In genomic region chr2:221337957-221338685, GRCh38 we compare ENCODE assay signal across 26 cellular contexts.
DNase-seq lines count a peak whose midpoint lies in the region; ATAC-seq, FAIRE-seq and TF ChIP-seq lines count a peak whose summit lies in the region.
"Had no signal": no experiment of that assay in that cellular context is flagged by ENCODE, and none has a peak within 500 bp of the region (broad histone marks: within the 10 kb centered on the region; RNA-seq: fewer than 3 reads in every experiment).

No MANE protein-coding gene starts in this region.

- H3K79me1 ChIP-seq in neuronal stem cell (ENCODE audit: low read depth, low read length): no peaks in the 10 kb centered on the region

- H2AK5ac ChIP-seq in neuronal stem cell (ENCODE audit: low read depth, low read length): no peak overlapping the region

- no peak for DNase-seq in neuronal stem cell (ENCODE audit: low spot score)
- DNase-seq in GM19240 (ENCODE audit: insufficient read length, low spot score): no peak
- no peak for DNase-seq in AG08395 (ENCODE audit: low spot score)
- no peak for DNase-seq in GM12891 (ENCODE audit: insufficient read length, low spot score)
- DNase-seq in activated naive CD4-positive, alpha-beta T cell treated with anti-CD3 and anti-CD28 coated beads, Interleukin-2, amount 50 U/mL, for 72 hours (ENCODE audit: low spot score in 2 of 2): no peak
- DNase-seq: activated CD4-positive, alpha-beta T cell treated with anti-CD3 and anti-CD28 coated beads for 36 hours; activated naive CD4-positive, alpha-beta T cell treated with anti-CD3 and anti-CD28 coated beads, Interleukin-2, amount 50 U/mL, for 16 hours; aorta; CD8-positive, alpha-beta T cell; heart left ventricle; Kasumi-1; left ventricle myocardium inferior; NCI-H1048; NCI-H1930; NCI-H446; right lobe of liver had no signal

- H2AFZ ChIP-seq in neuronal stem cell (ENCODE audit: low read length): no peak overlapping the region

- no peaks in the 10 kb centered on the region for H3K9me3 Mint-ChIP-seq in activated naive CD4-positive, alpha-beta T cell treated with anti-CD3 and anti-CD28 coated beads, Interleukin-2, amount 50 U/mL, for 72 hours
- H3K9me3 Mint-ChIP-seq: activated T-helper 1 cell treated with anti-CD3 and anti-CD28 coated beads, Interleukin-12 subunit alpha, Interleukin-12 subunit beta, Interleukin-2, Interleukin-4 antibody, amounts not matched to agents 30 ng/mL and 10 ng/mL and 1 ng/mL, durations not matched to agents 14 hours and 24 hours and 36 hours; CD8-positive, alpha-beta T cell; mesothelial cell of epicardium; natural killer cell treated with Interleukin-12 subunit alpha and Interleukin-12 subunit beta and Interleukin-15 and Interleukin-18, amount 100 ng/mL, for 72 hours had no signal

- ATAC-seq in GM19035 (IDR thresholded peaks at IDR 0.05; ENCODE audit: unreplicated experiment) (peak; percentile 58), HG02759 (IDR thresholded peaks at IDR 0.05; ENCODE audit: unreplicated experiment) (peak; percentile 66), HG03521 (IDR thresholded peaks at IDR 0.05; ENCODE audit: unreplicated experiment) (peak; percentile 74)
- no peak for ATAC-seq in activated naive CD4-positive, alpha-beta T cell treated with anti-CD3 and anti-CD28 coated beads, Interleukin-2, amount 50 U/mL, for 72 hours
- ATAC-seq: activated CD4-positive, alpha-beta T cell treated with anti-CD3 and anti-CD28 coated beads for 36 hours; CD8-positive, alpha-beta T cell; heart left ventricle; natural killer cell treated with Interleukin-12 subunit alpha and Interleukin-12 subunit beta and Interleukin-15 and Interleukin-18, amount 100 ng/mL, for 72 hours; right lobe of liver had no signal

- H3K27ac Mint-ChIP-seq in activated naive CD4-positive, alpha-beta T cell treated with anti-CD3 and anti-CD28 coated beads, Interleukin-2, amount 50 U/mL, for 72 hours: no peak overlapping the region
- H3K27ac Mint-ChIP-seq: activated CD4-positive, alpha-beta T cell treated with anti-CD3 and anti-CD28 coated beads for 36 hours; activated T-helper 1 cell treated with anti-CD3 and anti-CD28 coated beads, Interleukin-12 subunit alpha, Interleukin-12 subunit beta, Interleukin-2, Interleukin-4 antibody, amounts not matched to agents 30 ng/mL and 10 ng/mL and 1 ng/mL, durations not matched to agents 14 hours and 24 hours and 36 hours; CD8-positive, alpha-beta T cell; mesothelial cell of epicardium; natural killer cell treated with Interleukin-12 subunit alpha and Interleukin-12 subunit beta and Interleukin-15 and Interleukin-18, amount 100 ng/mL, for 72 hours; type B pancreatic cell had no signal

- no peak overlapping the region for H2BK5ac ChIP-seq in neuronal stem cell (ENCODE audit: low read length)

- H2BK15ac ChIP-seq in neuronal stem cell (ENCODE audit: low read length): no peak overlapping the region

- no peak overlapping the region for H4K91ac ChIP-seq in neuronal stem cell (ENCODE audit: low read depth, low read length, poor library complexity)

- no peak overlapping the region for H2BK12ac ChIP-seq in neuronal stem cell (ENCODE audit: low read length)

- peaks cover 0 to 1% of the 10 kb centered on the region in 2 donors for H3K4me1 ChIP-seq in neuronal stem cell (ENCODE audit: control insufficient read depth in 2 of 2, insufficient read depth in 1 of 2, low read depth in 1 of 2, low read length in 2 of 2)
- H3K4me1 ChIP-seq: heart left ventricle, left ventricle myocardium inferior, right lobe of liver, SJSA1 had no signal

- no peak overlapping the region for H4K8ac ChIP-seq in neuronal stem cell (ENCODE audit: low read depth, low read length)

- H3K36me3 Mint-ChIP-seq in activated naive CD4-positive, alpha-beta T cell treated with anti-CD3 and anti-CD28 coated beads, Interleukin-2, amount 50 U/mL, for 72 hours: no peaks in the 10 kb centered on the region
- H3K36me3 Mint-ChIP-seq: CD8-positive, alpha-beta T cell; mesothelial cell of epicardium; natural killer cell treated with Interleukin-12 subunit alpha and Interleukin-12 subunit beta and Interleukin-15 and Interleukin-18, amount 100 ng/mL, for 72 hours; type B pancreatic cell had no signal

- no peak for FAIRE-seq in GM12891 (lab: Jason Lieb, UNC)
- FAIRE-seq: GM12892, RCC 7860 had no signal

- H3K4me2 ChIP-seq in neuronal stem cell (ENCODE audit: insufficient read depth, low read length, poor library complexity, severe bottlenecking): no peak overlapping the region

- peak overlapping the region; percentile 34 for H3K9ac ChIP-seq in neuronal stem cell (ENCODE audit: low read depth, low read length, poor library complexity)

- no peak overlapping the region for H3K23ac ChIP-seq in neuronal stem cell (ENCODE audit: low read depth, low read length, poor library complexity)

- H3K4ac ChIP-seq in neuronal stem cell (ENCODE audit: low read length): no peak overlapping the region

- H3K9me3 ChIP-seq in neuronal stem cell (replicated peaks in 1 of 2; ENCODE audit: control insufficient read depth in 2 of 2, insufficient read depth in 1 of 2, low read depth in 1 of 2, low read length in 2 of 2): no peaks in the 10 kb centered on the region
- H3K9me3 ChIP-seq: heart left ventricle, left ventricle myocardium inferior, right lobe of liver, SJSA1 had no signal

- no peak overlapping the region for H3K27ac ChIP-seq in neuronal stem cell (replicated peaks; ENCODE audit: low read length)
- H3K27ac ChIP-seq: heart left ventricle, left ventricle myocardium inferior, right lobe of liver, SJSA1 had no signal

- TF ChIP-seq POLR2A in GM12891 (IDR thresholded peaks at IDR 0.05; ENCODE audit: low read depth, low read length): no peak

- H3K36me3 ChIP-seq in neuronal stem cell (replicated peaks in 1 of 2; ENCODE audit: control insufficient read depth in 2 of 2, insufficient read depth in 2 of 2, low read length in 2 of 2): no peaks in the 10 kb centered on the region
- H3K36me3 ChIP-seq: heart left ventricle, left ventricle myocardium inferior, right lobe of liver, SJSA1 had no signal

- no peak overlapping the region for H3K4me3 ChIP-seq in neuronal stem cell (ENCODE audit: low read length in 2 of 2)
- H3K4me3 ChIP-seq: heart left ventricle, left ventricle myocardium inferior, right lobe of liver, SJSA1 had no signal

- H2BK120ac ChIP-seq in neuronal stem cell (ENCODE audit: low read depth, low read length): no peak overlapping the region

- peak overlapping the region; percentile 19 for H3K18ac ChIP-seq in neuronal stem cell (ENCODE audit: low read length)

- no peaks in the 10 kb centered on the region for H3K27me3 ChIP-seq in neuronal stem cell (ENCODE audit: control insufficient read depth in 3 of 3, insufficient read depth in 3 of 3, low read depth in 1 of 3, low read length in 3 of 3)
- H3K27me3 ChIP-seq: heart left ventricle, right lobe of liver, SJSA1 had no signal

- no peak overlapping the region for H3K14ac ChIP-seq in neuronal stem cell (ENCODE audit: low read length)

- no CpG with 5 or more reads among the region's 5 CpGs for WGBS in neuronal stem cell (ENCODE audit: extremely low coverage in 2 of 2, insufficient read length in 2 of 2, insufficient replicate concordance in 1 of 2), 2 donors

TF ChIP-seq in GM12891, 5 proteins besides CTCF, POLR2A, EP300 and RAD21:
- TF ChIP-seq POU2F2 (IDR thresholded peaks at IDR 0.05; ENCODE audit: low read depth, low read length): no peak
- TF ChIP-seq POLR2AphosphoS5 (IDR thresholded peaks at IDR 0.05; ENCODE audit: low read depth, low read length): no peak
- no peak for TF ChIP-seq SPI1 (IDR thresholded peaks at IDR 0.05; ENCODE audit: low read depth, low read length)
- no peak for TF ChIP-seq PAX5 (IDR thresholded peaks at IDR 0.05; ENCODE audit: insufficient read depth, low read length, severe bottlenecking)
- TF ChIP-seq TAF1 (IDR thresholded peaks at IDR 0.05; ENCODE audit: low read depth, low read length): no peak
TF ChIP-seq in GM12891: peak in this region for 0.

Comparison
In these comparisons a context has a peak if more than half of its experiments do, and no peak if none do; other contexts are left out.
1. ATAC-seq: peak in GM19035 (single experiment), HG02759 (single experiment) and HG03521 (single experiment); none in activated naive CD4-positive, alpha-beta T cell treated with anti-CD3 and anti-CD28 coated beads, Interleukin-2, amount 50 U/mL, for 72 hours (0 of 2).